26 cellular contexts compared by ENCODE assay signal in the genomic region with DNA sequence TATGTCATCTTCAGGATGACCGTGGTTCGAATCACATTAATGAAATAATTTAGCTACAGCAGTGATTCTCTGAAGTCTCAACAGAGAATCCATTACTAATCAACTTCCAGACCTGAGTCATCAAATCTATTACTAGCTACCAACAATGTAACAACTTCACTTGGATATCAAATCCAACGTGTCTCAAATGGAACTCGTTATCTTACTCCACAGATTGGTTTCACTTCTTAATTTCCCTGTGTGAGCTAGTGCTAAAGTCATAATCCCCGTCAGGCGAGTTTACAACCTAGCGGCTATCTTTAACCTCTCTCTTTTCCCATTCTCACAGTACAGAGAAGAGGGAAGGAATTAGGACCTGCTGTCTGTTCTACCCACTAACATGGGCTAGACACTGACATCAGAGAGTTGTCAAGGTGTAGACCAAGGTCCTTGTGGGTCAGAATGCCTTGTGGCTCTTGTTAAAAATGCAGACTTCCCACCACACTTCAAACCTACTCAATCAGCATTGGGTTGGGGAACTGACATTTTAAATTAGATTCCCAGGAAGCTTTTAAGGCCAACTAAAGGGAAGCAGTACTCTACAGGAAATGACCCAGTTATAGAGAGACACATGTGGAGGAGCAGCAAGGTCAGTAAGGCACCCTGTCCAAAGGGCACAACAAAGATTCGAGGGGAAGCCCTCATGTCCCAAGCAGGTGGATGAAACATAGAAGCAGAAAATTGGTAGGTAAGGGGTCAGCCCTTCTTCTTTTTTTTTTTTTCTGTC. TPM values are rescaled to one million over a fixed set of nuclear protein-coding genes. Genes with fewer than 3 reads are reported as not detected.
DNase-seq lines count a peak whose midpoint lies in the region; ATAC-seq, FAIRE-seq and TF ChIP-seq lines count a peak whose summit lies in the region.
"Had no signal": no experiment of that assay in that cellular context is flagged by ENCODE, and none has a peak within 500 bp of the region (broad histone marks: within the 10 kb centered on the region; RNA-seq: fewer than 3 reads in every experiment).

No MANE protein-coding gene starts in this region.

- H3K4me3 Mint-ChIP-seq in neural progenitor cell = no peak overlapping the region
- H3K4me3 Mint-ChIP-seq in activated naive CD8-positive, alpha-beta T cell treated with anti-CD3 and anti-CD28 coated beads, Interleukin-2, amount 50 U/mL, for 24 hours = no peak overlapping the region
- H3K4me3 Mint-ChIP-seq: activated naive CD4-positive, alpha-beta T cell treated with anti-CD3 and anti-CD28 coated beads for 36 hours had no signal

- H3K9ac ChIP-seq in GM12878 (ENCODE audit: control insufficient read depth, insufficient read depth, low read length) (no peak overlapping the region), neural progenitor cell (no peak overlapping the region)

- no peaks in the 10 kb centered on the region for H3K9me3 ChIP-seq in GM12878 (replicated peaks; ENCODE audit: control insufficient read depth, insufficient read depth, low read length)
- H3K9me3 ChIP-seq in neural progenitor cell (ENCODE audit: low read depth) = no peaks in the 10 kb centered on the region
- H3K9me3 ChIP-seq: colonic mucosa, right atrium auricular region had no signal

- TF ChIP-seq POLR2A in GM12878 (IDR thresholded peaks at IDR 0.05; ENCODE audit: low read depth, low read length) = no peak

- H3K79me2 ChIP-seq in GM12878 (ENCODE audit: control insufficient read depth, insufficient read depth, low read length) (no peaks in the 10 kb centered on the region), neural progenitor cell (ENCODE audit: low read depth) (no peaks in the 10 kb centered on the region)

- no peak for FAIRE-seq in GM12878 (lab: Jason Lieb, UNC)
- FAIRE-seq: endothelial cell of umbilical vein, frontal cortex, RCC 7860, TTC549 had no signal

- H3K4me2 ChIP-seq in GM12878 (ENCODE audit: control insufficient read depth, insufficient read depth) (peak overlapping the region; percentile 13; the same call in 1 of the 2 replicates), neural progenitor cell (no peak overlapping the region)

- H3K4me1 Mint-ChIP-seq in neural progenitor cell = peaks cover 7% of the 10 kb centered on the region
- no peaks in the 10 kb centered on the region for H3K4me1 Mint-ChIP-seq in activated naive CD8-positive, alpha-beta T cell treated with anti-CD3 and anti-CD28 coated beads, Interleukin-2, amount 50 U/mL, for 24 hours

- RAD21 ChIA-PET in GM12878 (lab: Charles Lee; ENCODE audit: unreplicated experiment) = interaction anchor here (0.7 to 1.2 kb wide), 3 partner anchors 10 to 91 kb away, joined by 3 read pairs; no protein-coding TSS in a partner anchor

- no peak for TF ChIP-seq EP300 in GM12878 (IDR thresholded peaks at IDR 0.05; ENCODE audit: borderline replicate concordance in 1 of 2, control insufficient read depth in 1 of 2, low read depth in 2 of 2, low read length in 2 of 2)

- ATAC-seq in GM12878 = peak; percentile 68
- no peak for ATAC-seq in activated naive CD8-positive, alpha-beta T cell treated with anti-CD3 and anti-CD28 coated beads, Interleukin-2, amount 50 U/mL, for 24 hours
- ATAC-seq in GM19324 (IDR thresholded peaks at IDR 0.05; ENCODE audit: low FRiP score, unreplicated experiment) = no peak
- no peak for ATAC-seq in GM21576 (IDR thresholded peaks at IDR 0.05; ENCODE audit: unreplicated experiment)

- no peaks in the 10 kb centered on the region for H3F3A ChIP-seq in neural progenitor cell (ENCODE audit: low read depth)

- H4K20me1 ChIP-seq in GM12878 (ENCODE audit: control insufficient read depth, insufficient read depth) (no peaks in the 10 kb centered on the region), neural progenitor cell (ENCODE audit: low read depth) (no peaks in the 10 kb centered on the region)

- H3K4me3 ChIP-seq in GM12878 (no peak overlapping the region), neural progenitor cell (no peak overlapping the region)
- H3K4me3 ChIP-seq: colonic mucosa, right atrium auricular region had no signal

- DNase-seq in ELR (ENCODE audit: low read depth) = peak; percentile 47
- DNase-seq in NOMO-1 (lab: John Stamatoyannopoulos, UW; ENCODE audit: unreplicated experiment in 2 of 2) = peak; percentile 82 to 100
- DNase-seq in GM12878 (ENCODE audit: low read depth, low spot score) = no peak
- DNase-seq in neural progenitor cell (ENCODE audit: low spot score) = no peak
- no peak for DNase-seq in activated naive CD8-positive, alpha-beta T cell treated with anti-CD3 and anti-CD28 coated beads, Interleukin-2, amount 50 U/mL, for 24 hours
- DNase-seq in GM10266 (ENCODE audit: extremely low spot score) = no peak
- DNase-seq: activated CD4-positive, alpha-beta T cell treated with anti-CD3 and anti-CD28 coated beads, Interleukin-2, amount 50 U/mL, for 4 hours; activated naive CD4-positive, alpha-beta T cell treated with anti-CD3 and anti-CD28 coated beads for 36 hours; activated T-cell treated with anti-CD3 and anti-CD28 coated beads, Interleukin-2, amount 50 U/mL, for 1 hour; colonic mucosa; DMS79 treated with DMSO at 0.1 percent for 48 hours; H7; kidney glomerular epithelial cell; NCI-H1105; NCI-H2107; NCI-H526; stimulated activated naive CD4-positive, alpha-beta T cell treated with Interleukin-2 at 50 U/mL for 16 hours; trophoblast cell had no signal

- H3K36me3 Mint-ChIP-seq in neural progenitor cell = no peaks in the 10 kb centered on the region
- H3K36me3 Mint-ChIP-seq in activated naive CD8-positive, alpha-beta T cell treated with anti-CD3 and anti-CD28 coated beads, Interleukin-2, amount 50 U/mL, for 24 hours (ENCODE audit: low read depth) = no peaks in the 10 kb centered on the region

- WGBS in GM12878 (ENCODE audit: insufficient coverage, insufficient replicate concordance, low lambda C conversion rate, missing lambda C conversion rate) = 45% methylated on average over 8 of the region's 8 CpGs

- H3K27ac ChIP-seq in GM12878 (ENCODE audit: control insufficient read depth, insufficient read depth) = no peak overlapping the region
- no peak overlapping the region for H3K27ac ChIP-seq in neural progenitor cell
- H3K27ac ChIP-seq: colonic mucosa, HL-60, right atrium auricular region had no signal

- H3K36me3 ChIP-seq in GM12878 (ENCODE audit: control insufficient read depth in 2 of 2, insufficient read depth in 2 of 2, low read length in 1 of 2) (no peaks in the 10 kb centered on the region), neural progenitor cell (no peaks in the 10 kb centered on the region)
- H3K36me3 ChIP-seq: colonic mucosa, right atrium auricular region had no signal

- peaks cover 2% of the 10 kb centered on the region for H3K9me3 Mint-ChIP-seq in neural progenitor cell
- no peaks in the 10 kb centered on the region for H3K9me3 Mint-ChIP-seq in activated naive CD8-positive, alpha-beta T cell treated with anti-CD3 and anti-CD28 coated beads, Interleukin-2, amount 50 U/mL, for 24 hours

- POLR2A ChIA-PET in GM12878 (lab: Charles Lee) = interaction anchor here (0.6 kb wide), 1 partner anchor 41 kb away, joined by 9 read pairs; no protein-coding TSS in a partner anchor

- intact Hi-C loops in GM12878 (cut with micrococcal nuclease; ENCODE audit: unreplicated experiment) = no loop called here

- TF ChIP-seq CTCF in GM12878 (IDR thresholded peaks at IDR 0.05 in 2 of 3, conservative IDR thresholded peaks at IDR 0.05 in 1 of 3; ENCODE audit: control insufficient read depth in 2 of 3, extremely low read depth in 1 of 3, insufficient read depth in 1 of 3, low read depth in 3 of 3, low read length in 3 of 3) (no peak), neural progenitor cell (IDR thresholded peaks at IDR 0.05) (no peak), GM10266 (IDR thresholded peaks at IDR 0.05; ENCODE audit: control insufficient read depth, insufficient read depth, low read depth, missing control alignments) (no peak)

- no peaks in the 10 kb centered on the region for H3K27me3 Mint-ChIP-seq in neural progenitor cell (ENCODE audit: insufficient read depth, low read depth)
- no peaks in the 10 kb centered on the region for H3K27me3 Mint-ChIP-seq in activated naive CD8-positive, alpha-beta T cell treated with anti-CD3 and anti-CD28 coated beads, Interleukin-2, amount 50 U/mL, for 24 hours

- no peak for TF ChIP-seq RAD21 in GM12878 (IDR thresholded peaks at IDR 0.05; ENCODE audit: insufficient read depth, low read depth, low read length)

- H3K27me3 ChIP-seq in GM12878 (replicated peaks in 1 of 2; ENCODE audit: control insufficient read depth in 2 of 2, insufficient read depth in 2 of 2, low read length in 1 of 2) (no peaks in the 10 kb centered on the region), neural progenitor cell (no peaks in the 10 kb centered on the region)
- H3K27me3 ChIP-seq: colonic mucosa, right atrium auricular region had no signal

- CTCF ChIA-PET in GM12878 (lab: Yijun Ruan, JAX) = interaction anchor here (1.2 kb wide), 1 partner anchor 55 kb away, joined by 3 read pairs; no protein-coding TSS in a partner anchor

- in situ Hi-C loops in GM12878 (cut with MboI) = no loop called here

- peak overlapping the region; percentile 37 for H3K27ac Mint-ChIP-seq in neural progenitor cell
- no peak overlapping the region for H3K27ac Mint-ChIP-seq in activated naive CD8-positive, alpha-beta T cell treated with anti-CD3 and anti-CD28 coated beads, Interleukin-2, amount 50 U/mL, for 24 hours
- H3K27ac Mint-ChIP-seq: activated naive CD4-positive, alpha-beta T cell treated with anti-CD3 and anti-CD28 coated beads for 36 hours had no signal

- SMC1A ChIA-PET in GM12878 (lab: Charles Lee; ENCODE audit: uncharacterized antibody, unreplicated experiment) = interaction anchor here (0.6 to 2.7 kb wide), 5 partner anchors 11 to 451 kb away, joined by 3 to 7 read pairs (median 3); no protein-coding TSS in a partner anchor

- BruUV-seq in GM12878 (replicated peaks; lab: Mats Ljungman, UMichigan) = no TSS peak

- H3K4me1 ChIP-seq in GM12878 (ENCODE audit: control insufficient read depth, insufficient read depth, low read length) (no peaks in the 10 kb centered on the region), neural progenitor cell (no peaks in the 10 kb centered on the region)
- H3K4me1 ChIP-seq: colonic mucosa, right atrium auricular region had no signal

- H2AFZ ChIP-seq in GM12878 (ENCODE audit: control insufficient read depth, low read depth, low read length) (peak overlapping the region; percentile 58), neural progenitor cell (replicated peaks) (no peak overlapping the region)

RNA-seq across cellular contexts. Expression of gene GSAP, which starts 57.3 kb away (rescaled TPM):
- total RNA-seq in GM12878 (2013; cell fraction: nucleolus; rRNA removed) = 130 and 134 TPM in 2 replicates
- total RNA-seq in GM12878 (2014; rRNA removed) (26.5 and 27.2 TPM in 2 replicates), GM12878 (2014; rRNA removed; fragmentation: Illumina TruSeq; extraction: Trizol) (21.0 and 24.7 TPM in 2 replicates), GM12878 (2021) (17.4 and 24.1 TPM in 2 replicates), neural progenitor cell (ENCODE audit: low replicate concordance) (2.0 and 2.6 TPM in 2 replicates)
- polyA plus RNA-seq in GM12878 (2011; ENCODE audit: low read depth) = 6.9 TPM
- polyA plus RNA-seq in GM12878 (2011; rRNA removed) (38.1 and 48.5 TPM in 2 replicates), GM12878 (2014; fragmentation: Illumina TruSeq; extraction: Trizol) (22.6 and 29.6 TPM in 2 replicates), GM12878 (2014; fragmentation: Nextera tagmentation; extraction: Ambion mirVana) (1 to 10 TPM; 6.6 to 8.0 TPM), GM12878 (2014; rRNA removed) (20.3 and 24.1 TPM in 2 replicates), GM12878 (2016; fragmentation: Nextera tagmentation; extraction: Ambion mirVana) (10 to 100 TPM; 14.4 to 16.0 TPM)
- 14.7 and 15.5 TPM in 2 replicates for polyA plus RNA-seq in GM12878 (2011; cell fraction: cytosol; rRNA removed)
- 99.9 and 128 TPM in 2 replicates for polyA plus RNA-seq in GM12878 (2011; cell fraction: nucleus; rRNA removed)
- 8.0 and 10.6 TPM in 2 replicates for polyA plus RNA-seq in GM12878 (2012)
- 36.5 and 39.6 TPM in 2 replicates for polyA minus RNA-seq in GM12878 (2011; rRNA and poly(A)+ RNA removed)
- polyA minus RNA-seq in GM12878 (2011; cell fraction: cytosol; rRNA and poly(A)+ RNA removed) = 7.6 and 11.1 TPM in 2 replicates
- polyA minus RNA-seq in GM12878 (2011; cell fraction: nucleus; rRNA and poly(A)+ RNA removed) = 46.9 and 73.0 TPM in 2 replicates

Comparison
In these comparisons a context has a peak if more than half of its experiments do, and no peak if none do; other contexts are left out.
1. DNase-seq: peak in ELR (single experiment) and NOMO-1 (2 of 2); none in GM12878 (single experiment), neural progenitor cell (single experiment), activated naive CD8-positive, alpha-beta T cell treated with anti-CD3 and anti-CD28 coated beads, Interleukin-2, amount 50 U/mL, for 24 hours (single experiment) and GM10266 (single experiment).